Comparison of ENCODE assay signal across 13 cellular contexts in the genomic region with DNA sequence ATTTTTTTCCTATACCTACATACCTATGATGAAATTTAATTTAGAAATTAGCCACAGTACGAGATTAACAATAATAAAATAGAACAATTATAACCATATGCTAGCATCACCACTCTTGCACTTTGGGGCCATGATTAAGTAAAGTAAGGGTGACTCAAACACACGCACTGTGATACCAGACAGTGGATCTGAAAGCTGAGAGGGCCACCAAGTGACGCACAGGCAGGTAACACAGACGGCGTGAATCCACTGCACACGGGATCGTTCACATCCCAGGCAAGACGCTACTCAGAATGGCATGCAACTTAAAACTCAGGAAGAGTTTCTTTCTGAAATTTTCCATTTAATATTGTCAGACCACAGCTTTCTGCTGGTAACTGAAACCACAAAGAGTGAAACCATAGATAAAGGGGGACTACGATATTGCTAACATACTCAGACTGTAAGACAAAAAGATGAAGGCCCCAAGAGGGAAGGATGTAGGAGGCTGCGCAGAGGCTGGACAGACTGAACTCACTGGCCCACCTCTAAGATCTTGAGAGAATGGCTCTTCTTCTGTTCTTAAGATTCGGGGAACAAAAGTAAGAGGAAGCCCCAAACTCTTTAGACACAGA. TPM values are rescaled to one million over a fixed set of nuclear protein-coding genes. Genes with fewer than 3 reads are reported as not detected.
DNase-seq lines count a peak whose midpoint lies in the region; ATAC-seq and TF ChIP-seq lines count a peak whose summit lies in the region.
"Had no signal": no experiment of that assay in that cellular context is flagged by ENCODE, and none has a peak within 500 bp of the region (broad histone marks: within the 10 kb centered on the region; RNA-seq: fewer than 3 reads in every experiment).

No MANE protein-coding gene starts in this region.

- H3K4me3 ChIP-seq in hepatocyte = no peak overlapping the region
- no peak overlapping the region for H3K4me3 ChIP-seq in stomach
- H3K4me3 ChIP-seq in CD8-positive, alpha-beta T cell (ENCODE audit: low read depth, low read length) = no peak overlapping the region
- H3K4me3 ChIP-seq: ovary had no signal

- WGBS in hepatocyte (ENCODE audit: low lambda C conversion rate, missing lambda C conversion rate) = 91% methylated on average over 11 of the region's 11 CpGs
- WGBS in stomach, 5 donors = 53 to 73% (median 58%) methylated on average over 11 of the region's 11 CpGs

- H3K79me2 ChIP-seq in hepatocyte = peaks cover 100% of the 10 kb centered on the region

- TF ChIP-seq EP300 in stomach (IDR thresholded peaks at IDR 0.05) = no peak

- peak overlapping the region; percentile 45 for H3K27ac Mint-ChIP-seq in activated CD8-positive, alpha-beta memory T cell treated with anti-CD3 and anti-CD28 coated beads, Interleukin-2, amount 10 ng/mL, durations not matched to agents 7 days and 5 days
- peak overlapping the region; percentile 30 for H3K27ac Mint-ChIP-seq in activated CD4-positive, alpha-beta memory T cell treated with anti-CD3 and anti-CD28 coated beads for 36 hours
- H3K27ac Mint-ChIP-seq in CD8-positive, alpha-beta T cell = no peak overlapping the region

- DNase-seq in activated CD8-positive, alpha-beta memory T cell treated with anti-CD3 and anti-CD28 coated beads, Interleukin-2, amount 10 ng/mL, durations not matched to agents 7 days and 5 days = no peak
- no peak for DNase-seq in activated CD8-positive, alpha-beta memory T cell treated with anti-CD3 and anti-CD28 coated beads, Interleukin-2, amount 50 U/mL, for 48 hours
- DNase-seq in activated CD4-positive, alpha-beta memory T cell treated with anti-CD3 and anti-CD28 coated beads for 36 hours = peak; percentile 51
- DNase-seq in hepatocyte (ENCODE audit: low spot score) = no peak
- DNase-seq in stomach = peak; percentile 24
- no peak for DNase-seq in NCI-H1092 treated with DMSO at 0.1 percent for 48 hours (lab: John Stamatoyannopoulos, UW)
- DNase-seq in COR-L47 (lab: John Stamatoyannopoulos, UW) = no peak
- no peak for DNase-seq in CD8-positive, alpha-beta T cell
- DNase-seq: NCI-H510A, SIG-M5 had no signal

- no peaks in the 10 kb centered on the region for H3K9me2 ChIP-seq in hepatocyte (replicated peaks; ENCODE audit: insufficient read depth)

- peaks cover 20% of the 10 kb centered on the region for H3K4me1 ChIP-seq in hepatocyte (ENCODE audit: insufficient read depth)
- H3K4me1 ChIP-seq in stomach = peaks cover 21 to 85% (median 51%) of the 10 kb centered on the region in 4 donors
- peaks cover 16% of the 10 kb centered on the region for H3K4me1 ChIP-seq in CD8-positive, alpha-beta T cell (ENCODE audit: insufficient read depth, low read length)

- POLR2A ChIA-PET in activated CD4-positive, alpha-beta memory T cell treated with anti-CD3 and anti-CD28 coated beads for 36 hours (lab: Charles Lee) = interaction anchor here (1.2 kb wide), 1 partner anchor 18 kb away, joined by 3 read pairs; a partner anchor contains a TSS
- POLR2A ChIA-PET in CD8-positive, alpha-beta T cell (lab: Charles Lee) = no interaction called here

- peaks cover 47% of the 10 kb centered on the region for H3K4me1 Mint-ChIP-seq in activated CD8-positive, alpha-beta memory T cell treated with anti-CD3 and anti-CD28 coated beads, Interleukin-2, amount 10 ng/mL, durations not matched to agents 7 days and 5 days
- peaks cover 38% of the 10 kb centered on the region for H3K4me1 Mint-ChIP-seq in activated CD4-positive, alpha-beta memory T cell treated with anti-CD3 and anti-CD28 coated beads for 36 hours (ENCODE audit: low read depth)
- peaks cover 24% of the 10 kb centered on the region for H3K4me1 Mint-ChIP-seq in CD8-positive, alpha-beta T cell (ENCODE audit: low read depth)

- no peak for TF ChIP-seq CTCF in hepatocyte (IDR thresholded peaks at IDR 0.05; ENCODE audit: poor library complexity)
- no peak for TF ChIP-seq CTCF in stomach (IDR thresholded peaks at IDR 0.05)
- no peak for TF ChIP-seq CTCF in CD8-positive, alpha-beta T cell (IDR thresholded peaks at IDR 0.05)

- no peak overlapping the region for H3K4me2 ChIP-seq in hepatocyte

- CTCF ChIA-PET in activated CD8-positive, alpha-beta memory T cell treated with anti-CD3 and anti-CD28 coated beads, Interleukin-2, amount 10 ng/mL, durations not matched to agents 7 days and 5 days (lab: Charles Lee) = interaction anchor here (0.7 to 1.4 kb wide), 2 partner anchors 15 to 19 kb away, joined by 3 to 10 read pairs; a partner anchor contains a TSS
- CTCF ChIA-PET in activated CD4-positive, alpha-beta memory T cell treated with anti-CD3 and anti-CD28 coated beads for 36 hours (lab: Charles Lee) = interaction anchor here (1.1 to 6.3 kb wide), 4 partner anchors 15 to 127 kb away, joined by 4 to 48 read pairs (median 4); a partner anchor contains a TSS
- CTCF ChIA-PET in CD8-positive, alpha-beta T cell (lab: Charles Lee) = no interaction called here

- H3K27me3 ChIP-seq in hepatocyte (no peaks in the 10 kb centered on the region), stomach (no peaks in the 10 kb centered on the region)
- H3K27me3 ChIP-seq in CD8-positive, alpha-beta T cell (ENCODE audit: insufficient read depth, low read length) = no peaks in the 10 kb centered on the region
- H3K27me3 ChIP-seq: ovary had no signal

- H3K36me3 Mint-ChIP-seq in activated CD8-positive, alpha-beta memory T cell treated with anti-CD3 and anti-CD28 coated beads, Interleukin-2, amount 10 ng/mL, durations not matched to agents 7 days and 5 days = peaks cover 19% of the 10 kb centered on the region
- peaks cover 8% of the 10 kb centered on the region for H3K36me3 Mint-ChIP-seq in activated CD4-positive, alpha-beta memory T cell treated with anti-CD3 and anti-CD28 coated beads for 36 hours
- H3K36me3 Mint-ChIP-seq in CD8-positive, alpha-beta T cell = peaks cover 8% of the 10 kb centered on the region

- H3K27me3 Mint-ChIP-seq in activated CD8-positive, alpha-beta memory T cell treated with anti-CD3 and anti-CD28 coated beads, Interleukin-2, amount 10 ng/mL, durations not matched to agents 7 days and 5 days = no peaks in the 10 kb centered on the region
- H3K27me3 Mint-ChIP-seq in activated CD4-positive, alpha-beta memory T cell treated with anti-CD3 and anti-CD28 coated beads for 36 hours = no peaks in the 10 kb centered on the region
- no peaks in the 10 kb centered on the region for H3K27me3 Mint-ChIP-seq in CD8-positive, alpha-beta T cell (ENCODE audit: low read depth)

- H3K9me3 ChIP-seq in hepatocyte (ENCODE audit: low read depth) (no peaks in the 10 kb centered on the region), stomach (no peaks in the 10 kb centered on the region)
- no peaks in the 10 kb centered on the region for H3K9me3 ChIP-seq in CD8-positive, alpha-beta T cell (ENCODE audit: low read length)
- H3K9me3 ChIP-seq: ovary had no signal

- intact Hi-C loops in activated CD4-positive, alpha-beta memory T cell treated with anti-CD3 and anti-CD28 coated beads for 36 hours (cut with micrococcal nuclease) = loop anchor here (2.0 kb wide), 1 partner anchor 17 kb away; no protein-coding TSS in a partner anchor
- intact Hi-C loops in stomach (cut with DNase I; ENCODE audit: low total_unique reads) = no loop called here
- intact Hi-C loops in CD8-positive, alpha-beta T cell (cut with DNase I, micrococcal nuclease) = no loop called here

- H3K36me3 ChIP-seq in hepatocyte (replicated peaks; ENCODE audit: insufficient read depth, low read depth) = no peaks in the 10 kb centered on the region
- H3K36me3 ChIP-seq in stomach = peaks cover 0 to 22% (median 11%) of the 10 kb centered on the region in 4 donors
- no peaks in the 10 kb centered on the region for H3K36me3 ChIP-seq in CD8-positive, alpha-beta T cell (ENCODE audit: insufficient read depth, low read length)
- H3K36me3 ChIP-seq: ovary had no signal

- H2AFZ ChIP-seq in hepatocyte = no peak overlapping the region

- peaks cover 97% of the 10 kb centered on the region for H4K20me1 ChIP-seq in hepatocyte (ENCODE audit: insufficient read depth, poor library complexity, severe bottlenecking)

- peaks cover 3% of the 10 kb centered on the region for H3K9me3 Mint-ChIP-seq in activated CD8-positive, alpha-beta memory T cell treated with anti-CD3 and anti-CD28 coated beads, Interleukin-2, amount 10 ng/mL, durations not matched to agents 7 days and 5 days (ENCODE audit: low read depth)
- H3K9me3 Mint-ChIP-seq in activated CD4-positive, alpha-beta memory T cell treated with anti-CD3 and anti-CD28 coated beads for 36 hours = no peaks in the 10 kb centered on the region
- no peaks in the 10 kb centered on the region for H3K9me3 Mint-ChIP-seq in CD8-positive, alpha-beta T cell

- no peak overlapping the region for H3K4me3 Mint-ChIP-seq in activated CD8-positive, alpha-beta memory T cell treated with anti-CD3 and anti-CD28 coated beads, Interleukin-2, amount 10 ng/mL, durations not matched to agents 7 days and 5 days
- peak overlapping the region; percentile 38 for H3K4me3 Mint-ChIP-seq in activated CD4-positive, alpha-beta memory T cell treated with anti-CD3 and anti-CD28 coated beads for 36 hours
- no peak overlapping the region for H3K4me3 Mint-ChIP-seq in CD8-positive, alpha-beta T cell

- no peak for TF ChIP-seq POLR2A in stomach (IDR thresholded peaks at IDR 0.05)

- H3K27ac ChIP-seq in hepatocyte (peak overlapping the region; percentile 13), stomach (peak overlapping the region in 3 of 5 donors; percentile 39 to 69 (median 63))
- no peak overlapping the region for H3K27ac ChIP-seq in CD8-positive, alpha-beta T cell (ENCODE audit: low read depth, low read length)

- peak; percentile 56 for ATAC-seq in activated CD8-positive, alpha-beta memory T cell treated with anti-CD3 and anti-CD28 coated beads, Interleukin-2, amount 10 ng/mL, durations not matched to agents 7 days and 5 days
- no peak for ATAC-seq in CD8-positive, alpha-beta T cell

RNA-seq across cellular contexts. Expression of a gene that starts 17.9 kb away (rescaled TPM):
- total RNA-seq in activated CD8-positive, alpha-beta memory T cell treated with anti-CD3 and anti-CD28 coated beads, Interleukin-2, amount 10 ng/mL, durations not matched to agents 7 days and 5 days = 10 to 100 TPM; 55.7 to 59.6 TPM
- 10 to 100 TPM; 29.6 to 32.0 TPM for total RNA-seq in activated CD4-positive, alpha-beta memory T cell treated with anti-CD3 and anti-CD28 coated beads for 36 hours
- total RNA-seq in hepatocyte (182 and 193 TPM in 2 replicates), stomach (100 to 1,000 TPM; 125 to 456 (median 251) TPM)
- polyA plus RNA-seq in hepatocyte (242 and 274 TPM in 2 replicates), stomach (10 to 100 TPM; 34.4 to 79.6 (median 74.6) TPM)
- 10 to 100 TPM; 26.4 to 26.5 TPM for total RNA-seq in CD8-positive, alpha-beta T cell

RNA-seq across cellular contexts. Expression of a gene that starts 35.6 kb away (rescaled TPM):
- not detected for total RNA-seq in activated CD8-positive, alpha-beta memory T cell treated with anti-CD3 and anti-CD28 coated beads, Interleukin-2, amount 10 ng/mL, durations not matched to agents 7 days and 5 days
- total RNA-seq in activated CD4-positive, alpha-beta memory T cell treated with anti-CD3 and anti-CD28 coated beads for 36 hours = not detected
- not detected in 2 replicates for total RNA-seq in hepatocyte
- not detected in 2 replicates for polyA plus RNA-seq in hepatocyte
- not detected for total RNA-seq in stomach
- not detected for polyA plus RNA-seq in stomach
- not detected for total RNA-seq in CD8-positive, alpha-beta T cell
- total RNA-seq: activated CD8-positive, alpha-beta memory T cell treated with anti-CD3 and anti-CD28 coated beads for 36 hours; H4; ovary had no signal
- polyA plus RNA-seq: ovary had no signal

Comparison
In these comparisons a context has a peak if more than half of its experiments do, and no peak if none do; other contexts are left out.
1. DNase-seq: peak in activated CD4-positive, alpha-beta memory T cell treated with anti-CD3 and anti-CD28 coated beads for 36 hours (single experiment) and stomach (single experiment); none in activated CD8-positive, alpha-beta memory T cell treated with anti-CD3 and anti-CD28 coated beads, Interleukin-2, amount 10 ng/mL, durations not matched to agents 7 days and 5 days (single experiment), activated CD8-positive, alpha-beta memory T cell treated with anti-CD3 and anti-CD28 coated beads, Interleukin-2, amount 50 U/mL, for 48 hours (single experiment), hepatocyte (single experiment), NCI-H1092 treated with DMSO at 0.1 percent for 48 hours (single experiment), COR-L47 (single experiment) and CD8-positive, alpha-beta T cell (0 of 7).